Comparison of ENCODE assay signal across 9 cellular contexts in the genomic region with DNA sequence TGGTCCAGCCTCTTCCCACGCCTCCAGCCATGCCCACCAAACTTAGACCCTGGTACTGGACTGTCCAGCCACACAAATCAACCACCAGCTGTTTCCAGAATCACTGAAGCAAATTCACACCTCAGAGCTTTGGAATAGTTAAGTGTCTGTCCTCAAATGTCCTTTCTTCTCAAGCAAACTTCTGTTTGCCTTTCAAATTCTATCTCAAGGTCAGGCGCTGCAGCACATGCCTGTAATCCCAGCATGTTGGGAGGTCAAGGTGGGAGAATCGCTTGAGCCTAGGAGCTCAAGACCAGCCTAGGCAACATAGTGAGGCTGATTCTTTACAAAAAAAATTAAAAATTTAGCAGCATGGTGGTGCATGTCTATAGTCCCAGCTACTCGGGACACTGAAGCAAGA. TPM values are rescaled to one million over a fixed set of nuclear protein-coding genes. Genes with fewer than 3 reads are reported as not detected.
"Had no signal": no experiment of that assay in that cellular context is flagged by ENCODE, and none has a peak within 500 bp of the region (broad histone marks: within the 10 kb centered on the region; RNA-seq: fewer than 3 reads in every experiment).

No MANE protein-coding gene starts in this region.

- H3K9ac ChIP-seq: GM23248 had no signal

- H3K4me1 Mint-ChIP-seq: IgD-negative memory B cell had no signal

- ATAC-seq: HepG2 had no signal

- DNase-seq: GM23248, GOT3, H9, HCEC 1CT had no signal

- H3K4me3 Mint-ChIP-seq: H9, IgD-negative memory B cell had no signal

- H2AFZ ChIP-seq: GM23248 had no signal

- H3K4me3 ChIP-seq: GM23248 had no signal

- H3K36me3 Mint-ChIP-seq: IgD-negative memory B cell had no signal

- H3K27ac ChIP-seq: GM23248, HL-60 had no signal

- H3K27ac Mint-ChIP-seq: H9, IgD-negative memory B cell had no signal

- H3K9me3 Mint-ChIP-seq: H9 had no signal

- FAIRE-seq: H54, HepG2 had no signal

RNA-seq across cellular contexts. Expression of gene PRODH2, which starts 19.4 kb away (rescaled TPM):
- total RNA-seq: GM23248, H9, HT1080 had no signal
- polyA plus RNA-seq: GM23248, IgD-negative memory B cell had no signal

RNA-seq across cellular contexts. Expression of gene NPHS1, which starts 20.2 kb away (rescaled TPM):
- total RNA-seq: GM23248, HepG2, HT1080 had no signal
- polyA plus RNA-seq: GM23248, HepG2, IgD-negative memory B cell had no signal

RNA-seq across cellular contexts. Expression of gene KIRREL2, which starts 24.7 kb away (rescaled TPM):
- total RNA-seq: GM23248, HT1080 had no signal
- polyA plus RNA-seq: GM23248, IgD-negative memory B cell had no signal

RNA-seq across cellular contexts. Expression of gene APLP1, which starts 36.3 kb away (rescaled TPM):
- polyA plus RNA-seq: IgD-negative memory B cell had no signal

RNA-seq across cellular contexts. Expression of gene ARHGAP33, which starts 56.7 kb away (rescaled TPM):
- polyA plus RNA-seq: IgD-negative memory B cell had no signal
